In the genomic region with DNA sequence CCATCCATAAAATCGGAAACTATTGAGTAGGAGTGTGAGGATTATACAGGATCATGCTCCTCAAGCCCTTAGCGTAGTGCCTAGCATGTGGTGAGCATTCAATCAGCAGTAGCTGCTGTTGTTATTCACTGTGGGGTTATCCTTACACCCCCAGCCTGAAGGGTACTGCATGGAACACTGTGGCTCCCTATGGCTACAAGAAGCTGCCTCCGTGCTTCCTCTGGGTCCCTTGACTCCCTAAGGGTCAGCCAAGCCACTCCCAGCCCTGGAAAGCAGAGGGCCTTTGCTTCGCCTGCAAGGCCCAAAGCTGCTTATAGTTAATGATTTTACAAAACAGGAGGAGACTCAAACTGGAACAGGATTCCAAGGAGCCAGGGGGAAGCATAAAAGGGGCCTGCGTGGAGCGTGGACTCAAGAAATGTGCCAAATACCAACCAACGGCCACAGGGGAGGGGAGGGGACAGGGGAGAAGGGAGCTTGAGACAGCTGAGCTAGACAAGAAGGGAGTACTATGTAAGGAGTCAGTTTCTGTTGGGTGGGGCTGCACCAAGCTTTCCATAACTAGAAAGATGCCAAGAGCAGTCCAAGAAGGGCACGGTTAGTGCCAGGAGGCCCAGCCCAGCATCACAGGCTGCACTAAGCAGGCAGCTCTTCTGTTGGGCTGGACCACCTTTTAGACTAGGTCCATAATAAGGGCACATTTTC, we compare ENCODE assay signal across 2 cellular contexts.
TF ChIP-seq lines count a peak whose summit lies in the region.

No MANE protein-coding gene starts in this region.

TF ChIP-seq in HEK293, 187 proteins besides CTCF, POLR2A, EP300 and RAD21:
- TF ChIP-seq WT1 (tag by site-specific recombination; IDR thresholded peaks at IDR 0.05) (no peak), HOXC10 (CRISPR knock-in tag; IDR thresholded peaks at IDR 0.05) (no peak), ZNF221 (tag by site-specific recombination; IDR thresholded peaks at IDR 0.05; ENCODE audit: borderline replicate concordance) (no peak), ZNF394 (tag by site-specific recombination; IDR thresholded peaks at IDR 0.05; ENCODE audit: borderline replicate concordance) (no peak), ZNF837 (tag by site-specific recombination; IDR thresholded peaks at IDR 0.05) (no peak)
- TF ChIP-seq, protein P1, sequence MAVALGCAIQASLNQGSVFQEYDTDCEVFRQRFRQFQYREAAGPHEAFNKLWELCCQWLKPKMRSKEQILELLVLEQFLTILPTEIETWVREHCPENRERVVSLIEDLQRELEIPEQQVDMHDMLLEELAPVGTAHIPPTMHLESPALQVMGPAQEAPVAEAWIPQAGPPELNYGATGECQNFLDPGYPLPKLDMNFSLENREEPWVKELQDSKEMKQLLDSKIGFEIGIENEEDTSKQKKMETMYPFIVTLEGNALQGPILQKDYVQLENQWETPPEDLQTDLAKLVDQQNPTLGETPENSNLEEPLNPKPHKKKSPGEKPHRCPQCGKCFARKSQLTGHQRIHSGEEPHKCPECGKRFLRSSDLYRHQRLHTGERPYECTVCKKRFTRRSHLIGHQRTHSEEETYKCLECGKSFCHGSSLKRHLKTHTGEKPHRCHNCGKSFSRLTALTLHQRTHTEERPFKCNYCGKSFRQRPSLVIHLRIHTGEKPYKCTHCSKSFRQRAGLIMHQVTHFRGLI (tag by site-specific recombination; IDR thresholded peaks at IDR 0.05): peak; percentile 70
TF ChIP-seq in HEK293: peak in this region for 1.

TF ChIP-seq in GM12878, 131 proteins besides CTCF, POLR2A, EP300 and RAD21:
- TF ChIP-seq ZNF24 (IDR thresholded peaks at IDR 0.05) (no peak), CHD1 (IDR thresholded peaks at IDR 0.05; ENCODE audit: low read depth, low read length) (no peak), SIX5 (IDR thresholded peaks at IDR 0.05; ENCODE audit: low read depth, low read length, severe bottlenecking) (no peak), PAX8 (IDR thresholded peaks at IDR 0.05) (no peak), ASH2L (IDR thresholded peaks at IDR 0.05; ENCODE audit: borderline replicate concordance, low read depth) (no peak), RFX5 (IDR thresholded peaks at IDR 0.05; ENCODE audit: low read depth, low read length) (no peak), MEF2B (IDR thresholded peaks at IDR 0.05; ENCODE audit: partially characterized antibody, poor library complexity, severe bottlenecking) (no peak), JUNB (IDR thresholded peaks at IDR 0.05) (no peak), CREB1 (IDR thresholded peaks at IDR 0.05; ENCODE audit: low read depth) (no peak), SREBF1 (IDR thresholded peaks at IDR 0.05; ENCODE audit: low read length) (no peak), NRF1 (conservative IDR thresholded peaks at IDR 0.05; ENCODE audit: low read depth, low read length) (no peak), CHD4 (IDR thresholded peaks at IDR 0.05) (no peak), YBX1 (IDR thresholded peaks at IDR 0.05) (no peak), ZSCAN29 (IDR thresholded peaks at IDR 0.05) (no peak)
- TF ChIP-seq, protein P2, sequence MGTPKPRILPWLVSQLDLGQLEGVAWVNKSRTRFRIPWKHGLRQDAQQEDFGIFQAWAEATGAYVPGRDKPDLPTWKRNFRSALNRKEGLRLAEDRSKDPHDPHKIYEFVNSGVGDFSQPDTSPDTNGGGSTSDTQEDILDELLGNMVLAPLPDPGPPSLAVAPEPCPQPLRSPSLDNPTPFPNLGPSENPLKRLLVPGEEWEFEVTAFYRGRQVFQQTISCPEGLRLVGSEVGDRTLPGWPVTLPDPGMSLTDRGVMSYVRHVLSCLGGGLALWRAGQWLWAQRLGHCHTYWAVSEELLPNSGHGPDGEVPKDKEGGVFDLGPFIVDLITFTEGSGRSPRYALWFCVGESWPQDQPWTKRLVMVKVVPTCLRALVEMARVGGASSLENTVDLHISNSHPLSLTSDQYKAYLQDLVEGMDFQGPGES (IDR thresholded peaks at IDR 0.05): no peak
- TF ChIP-seq, protein P3, sequence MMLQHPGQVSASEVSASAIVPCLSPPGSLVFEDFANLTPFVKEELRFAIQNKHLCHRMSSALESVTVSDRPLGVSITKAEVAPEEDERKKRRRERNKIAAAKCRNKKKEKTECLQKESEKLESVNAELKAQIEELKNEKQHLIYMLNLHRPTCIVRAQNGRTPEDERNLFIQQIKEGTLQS (IDR thresholded peaks at IDR 0.05; ENCODE audit: borderline replicate concordance, extremely low read depth, low read depth, low read length): no peak
- TF ChIP-seq, protein P4, sequence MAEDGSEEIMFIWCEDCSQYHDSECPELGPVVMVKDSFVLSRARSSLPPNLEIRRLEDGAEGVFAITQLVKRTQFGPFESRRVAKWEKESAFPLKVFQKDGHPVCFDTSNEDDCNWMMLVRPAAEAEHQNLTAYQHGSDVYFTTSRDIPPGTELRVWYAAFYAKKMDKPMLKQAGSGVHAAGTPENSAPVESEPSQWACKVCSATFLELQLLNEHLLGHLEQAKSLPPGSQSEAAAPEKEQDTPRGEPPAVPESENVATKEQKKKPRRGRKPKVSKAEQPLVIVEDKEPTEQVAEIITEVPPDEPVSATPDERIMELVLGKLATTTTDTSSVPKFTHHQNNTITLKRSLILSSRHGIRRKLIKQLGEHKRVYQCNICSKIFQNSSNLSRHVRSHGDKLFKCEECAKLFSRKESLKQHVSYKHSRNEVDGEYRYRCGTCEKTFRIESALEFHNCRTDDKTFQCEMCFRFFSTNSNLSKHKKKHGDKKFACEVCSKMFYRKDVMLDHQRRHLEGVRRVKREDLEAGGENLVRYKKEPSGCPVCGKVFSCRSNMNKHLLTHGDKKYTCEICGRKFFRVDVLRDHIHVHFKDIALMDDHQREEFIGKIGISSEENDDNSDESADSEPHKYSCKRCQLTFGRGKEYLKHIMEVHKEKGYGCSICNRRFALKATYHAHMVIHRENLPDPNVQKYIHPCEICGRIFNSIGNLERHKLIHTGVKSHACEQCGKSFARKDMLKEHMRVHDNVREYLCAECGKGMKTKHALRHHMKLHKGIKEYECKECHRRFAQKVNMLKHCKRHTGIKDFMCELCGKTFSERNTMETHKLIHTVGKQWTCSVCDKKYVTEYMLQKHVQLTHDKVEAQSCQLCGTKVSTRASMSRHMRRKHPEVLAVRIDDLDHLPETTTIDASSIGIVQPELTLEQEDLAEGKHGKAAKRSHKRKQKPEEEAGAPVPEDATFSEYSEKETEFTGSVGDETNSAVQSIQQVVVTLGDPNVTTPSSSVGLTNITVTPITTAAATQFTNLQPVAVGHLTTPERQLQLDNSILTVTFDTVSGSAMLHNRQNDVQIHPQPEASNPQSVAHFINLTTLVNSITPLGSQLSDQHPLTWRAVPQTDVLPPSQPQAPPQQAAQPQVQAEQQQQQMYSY (CRISPR knock-in tag; IDR thresholded peaks at IDR 0.05): no peak
- TF ChIP-seq, protein P5, sequence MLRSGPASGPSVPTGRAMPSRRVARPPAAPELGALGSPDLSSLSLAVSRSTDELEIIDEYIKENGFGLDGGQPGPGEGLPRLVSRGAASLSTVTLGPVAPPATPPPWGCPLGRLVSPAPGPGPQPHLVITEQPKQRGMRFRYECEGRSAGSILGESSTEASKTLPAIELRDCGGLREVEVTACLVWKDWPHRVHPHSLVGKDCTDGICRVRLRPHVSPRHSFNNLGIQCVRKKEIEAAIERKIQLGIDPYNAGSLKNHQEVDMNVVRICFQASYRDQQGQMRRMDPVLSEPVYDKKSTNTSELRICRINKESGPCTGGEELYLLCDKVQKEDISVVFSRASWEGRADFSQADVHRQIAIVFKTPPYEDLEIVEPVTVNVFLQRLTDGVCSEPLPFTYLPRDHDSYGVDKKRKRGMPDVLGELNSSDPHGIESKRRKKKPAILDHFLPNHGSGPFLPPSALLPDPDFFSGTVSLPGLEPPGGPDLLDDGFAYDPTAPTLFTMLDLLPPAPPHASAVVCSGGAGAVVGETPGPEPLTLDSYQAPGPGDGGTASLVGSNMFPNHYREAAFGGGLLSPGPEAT (IDR thresholded peaks at IDR 0.05; ENCODE audit: low read depth): no peak
- TF ChIP-seq, protein P6, sequence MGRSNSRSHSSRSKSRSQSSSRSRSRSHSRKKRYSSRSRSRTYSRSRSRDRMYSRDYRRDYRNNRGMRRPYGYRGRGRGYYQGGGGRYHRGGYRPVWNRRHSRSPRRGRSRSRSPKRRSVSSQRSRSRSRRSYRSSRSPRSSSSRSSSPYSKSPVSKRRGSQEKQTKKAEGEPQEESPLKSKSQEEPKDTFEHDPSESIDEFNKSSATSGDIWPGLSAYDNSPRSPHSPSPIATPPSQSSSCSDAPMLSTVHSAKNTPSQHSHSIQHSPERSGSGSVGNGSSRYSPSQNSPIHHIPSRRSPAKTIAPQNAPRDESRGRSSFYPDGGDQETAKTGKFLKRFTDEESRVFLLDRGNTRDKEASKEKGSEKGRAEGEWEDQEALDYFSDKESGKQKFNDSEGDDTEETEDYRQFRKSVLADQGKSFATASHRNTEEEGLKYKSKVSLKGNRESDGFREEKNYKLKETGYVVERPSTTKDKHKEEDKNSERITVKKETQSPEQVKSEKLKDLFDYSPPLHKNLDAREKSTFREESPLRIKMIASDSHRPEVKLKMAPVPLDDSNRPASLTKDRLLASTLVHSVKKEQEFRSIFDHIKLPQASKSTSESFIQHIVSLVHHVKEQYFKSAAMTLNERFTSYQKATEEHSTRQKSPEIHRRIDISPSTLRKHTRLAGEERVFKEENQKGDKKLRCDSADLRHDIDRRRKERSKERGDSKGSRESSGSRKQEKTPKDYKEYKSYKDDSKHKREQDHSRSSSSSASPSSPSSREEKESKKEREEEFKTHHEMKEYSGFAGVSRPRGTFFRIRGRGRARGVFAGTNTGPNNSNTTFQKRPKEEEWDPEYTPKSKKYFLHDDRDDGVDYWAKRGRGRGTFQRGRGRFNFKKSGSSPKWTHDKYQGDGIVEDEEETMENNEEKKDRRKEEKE (IDR thresholded peaks at IDR 0.05): no peak
TF ChIP-seq in GM12878: peak in this region for 0.
